In the genomic region with DNA sequence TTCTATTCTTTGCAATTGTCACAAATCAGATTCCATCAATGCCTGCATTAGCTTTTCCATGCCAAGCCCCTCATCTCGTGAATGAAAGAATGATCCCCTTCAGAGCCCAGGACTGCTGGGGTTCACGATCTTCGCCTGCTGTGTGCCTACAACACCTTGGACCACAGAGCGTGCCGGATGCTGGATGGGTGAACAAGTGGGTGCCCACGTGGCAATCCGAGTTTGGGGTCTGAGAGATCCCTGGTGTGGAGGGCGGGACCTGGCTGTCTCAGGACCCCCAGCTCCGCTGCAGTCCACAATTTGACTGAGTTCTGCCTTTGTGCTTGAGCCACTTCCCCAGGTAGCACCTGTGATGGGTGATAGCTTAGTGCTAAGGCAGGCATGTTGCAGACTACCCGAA, we compare ENCODE assay signal across 9 cellular contexts.
"Had no signal": no experiment of that assay in that cellular context is flagged by ENCODE, and none has a peak within 500 bp of the region (broad histone marks: within the 10 kb centered on the region; RNA-seq: fewer than 3 reads in every experiment).

No MANE protein-coding gene starts in this region.

- H3K4me3 Mint-ChIP-seq: IgD-negative memory B cell had no signal

- DNase-seq: IMR-90, KBM-7, KG1 had no signal

- H3K9ac ChIP-seq: KMS-11 had no signal

- H3K27me3 Mint-ChIP-seq: IgD-negative memory B cell had no signal

- H3K36me3 Mint-ChIP-seq: IgD-negative memory B cell had no signal

- FAIRE-seq: HepG2, HTR-8/SVneo, K562 had no signal

- H3K4me1 Mint-ChIP-seq: IgD-negative memory B cell had no signal

- H3K27ac ChIP-seq: HL-60, KMS-11 had no signal

- H3K4me3 ChIP-seq: K562 had no signal

- H3K4me2 ChIP-seq: KMS-11 had no signal

- ATAC-seq: HepG2, K562 had no signal

- H3K27ac Mint-ChIP-seq: IgD-negative memory B cell had no signal
